In genomic region chr1:54810144-54810942, GRCh38 we compare ENCODE assay signal across 9 cellular contexts. TPM values are rescaled to one million over a fixed set of nuclear protein-coding genes. Genes with fewer than 3 reads are reported as not detected.
DNase-seq lines count a peak whose midpoint lies in the region; ATAC-seq, FAIRE-seq and TF ChIP-seq lines count a peak whose summit lies in the region.
"Had no signal": no experiment of that assay in that cellular context is flagged by ENCODE, and none has a peak within 500 bp of the region (broad histone marks: within the 10 kb centered on the region; RNA-seq: fewer than 3 reads in every experiment).

No MANE protein-coding gene starts in this region.

- peak; percentile 44 to 71 for DNase-seq in A549 (ENCODE audit: low read depth in 1 of 2, low spot score in 1 of 2)
- DNase-seq in NCI-H526 treated with DMSO at 0.1 percent for 48 hours (lab: John Stamatoyannopoulos, UW), result peak; percentile 8
- peak; percentile 82 for DNase-seq in activated CD8-positive, alpha-beta T cell treated with anti-CD3 and anti-CD28 coated beads, Interleukin-2, amount 10 ng/mL, durations not matched to agents 7 days and 5 days
- DNase-seq in effector memory CD8-positive, alpha-beta T cell, result peak; percentile 61 to 75 (median 69)
- peak; percentile 73 for DNase-seq in mucosa of gallbladder (ENCODE audit: low spot score)
- DNase-seq in stimulated activated naive B cell treated with anti-CD40 and anti-IgM and Interleukin-4, amounts not matched to agents 10 μg/mL and 1 μg/mL and 100 μg/mL, for 72 hours, result peak; percentile 47

- peaks cover 2% of the 10 kb centered on the region for H3K27me3 Mint-ChIP-seq in activated CD8-positive, alpha-beta T cell treated with anti-CD3 and anti-CD28 coated beads, Interleukin-2, amount 10 ng/mL, durations not matched to agents 7 days and 5 days (ENCODE audit: low read depth)
- no peaks in the 10 kb centered on the region for H3K27me3 Mint-ChIP-seq in effector memory CD8-positive, alpha-beta T cell
- H3K27me3 Mint-ChIP-seq in stimulated activated naive B cell treated with anti-CD40 and anti-IgM and Interleukin-4, amounts not matched to agents 10 μg/mL and 1 μg/mL and 100 μg/mL, for 72 hours, result peaks cover 0 to 8% of the 10 kb centered on the region in 2 donors

- TF ChIP-seq POLR2A in A549 (IDR thresholded peaks at IDR 0.05; ENCODE audit: low read length), result no peak

- 44% methylated on average over 8 of the region's 13 CpGs for whole genome bisulfite sequencing in A549 (ENCODE audit: missing lambda C conversion rate)

- H3K4me1 Mint-ChIP-seq in activated CD8-positive, alpha-beta T cell treated with anti-CD3 and anti-CD28 coated beads, Interleukin-2, amount 10 ng/mL, durations not matched to agents 7 days and 5 days (ENCODE audit: low read depth), result peaks cover 66% of the 10 kb centered on the region
- peaks cover 42 to 54% of the 10 kb centered on the region in 2 donors for H3K4me1 Mint-ChIP-seq in effector memory CD8-positive, alpha-beta T cell (ENCODE audit: low read depth in 2 of 2)
- H3K4me1 Mint-ChIP-seq in stimulated activated naive B cell treated with anti-CD40 and anti-IgM and Interleukin-4, amounts not matched to agents 10 μg/mL and 1 μg/mL and 100 μg/mL, for 72 hours, result no peaks in the 10 kb centered on the region

- H3K27ac ChIP-seq in A549, result peak overlapping the region in 1 of 2 experiments; percentile 42; a peak in 1 of 6 replicates

- peak; percentile 73 for TF ChIP-seq CTCF in A549 (IDR thresholded peaks at IDR 0.05)

- POLR2A ChIA-PET in A549 (lab: Yijun Ruan, JAX), result no interaction called here
- POLR2A ChIA-PET in activated CD8-positive, alpha-beta T cell treated with anti-CD3 and anti-CD28 coated beads, Interleukin-2, amount 10 ng/mL, durations not matched to agents 7 days and 5 days (lab: Charles Lee), result no interaction called here

- peak; percentile 89 to 93 for TF ChIP-seq RAD21 in A549 (conservative IDR thresholded peaks at IDR 0.05 in 1 of 2, IDR thresholded peaks at IDR 0.05 in 1 of 2)

- no peaks in the 10 kb centered on the region for H3K36me3 Mint-ChIP-seq in activated CD8-positive, alpha-beta T cell treated with anti-CD3 and anti-CD28 coated beads, Interleukin-2, amount 10 ng/mL, durations not matched to agents 7 days and 5 days (ENCODE audit: low read depth)
- no peaks in the 10 kb centered on the region for H3K36me3 Mint-ChIP-seq in effector memory CD8-positive, alpha-beta T cell (ENCODE audit: insufficient read depth)
- H3K36me3 Mint-ChIP-seq in stimulated activated naive B cell treated with anti-CD40 and anti-IgM and Interleukin-4, amounts not matched to agents 10 μg/mL and 1 μg/mL and 100 μg/mL, for 72 hours, result no peaks in the 10 kb centered on the region

- H3K9me3 Mint-ChIP-seq in activated CD8-positive, alpha-beta T cell treated with anti-CD3 and anti-CD28 coated beads, Interleukin-2, amount 10 ng/mL, durations not matched to agents 7 days and 5 days (ENCODE audit: insufficient read depth), result no peaks in the 10 kb centered on the region
- H3K9me3 Mint-ChIP-seq in effector memory CD8-positive, alpha-beta T cell, result no peaks in the 10 kb centered on the region
- no peaks in the 10 kb centered on the region for H3K9me3 Mint-ChIP-seq in stimulated activated naive B cell treated with anti-CD40 and anti-IgM and Interleukin-4, amounts not matched to agents 10 μg/mL and 1 μg/mL and 100 μg/mL, for 72 hours

- no peak for FAIRE-seq in A549 (lab: Jason Lieb, UNC)

- TF ChIP-seq EP300 in A549 (IDR thresholded peaks at IDR 0.05), result no peak

- H3K27ac Mint-ChIP-seq in activated CD8-positive, alpha-beta T cell treated with anti-CD3 and anti-CD28 coated beads, Interleukin-2, amount 10 ng/mL, durations not matched to agents 7 days and 5 days, result peak overlapping the region; percentile 34
- H3K27ac Mint-ChIP-seq in effector memory CD8-positive, alpha-beta T cell, result peak overlapping the region; percentile 13 to 60
- no peak overlapping the region for H3K27ac Mint-ChIP-seq in stimulated activated naive B cell treated with anti-CD40 and anti-IgM and Interleukin-4, amounts not matched to agents 10 μg/mL and 1 μg/mL and 100 μg/mL, for 72 hours

- ATAC-seq in A549 (peak; percentile 88 to 97), GM18502 (IDR thresholded peaks at IDR 0.05; ENCODE audit: poor library complexity, unreplicated experiment) (peak; percentile 68), HG03432 (IDR thresholded peaks at IDR 0.05; ENCODE audit: unreplicated experiment) (peak; percentile 65)
- ATAC-seq in activated CD8-positive, alpha-beta T cell treated with anti-CD3 and anti-CD28 coated beads, Interleukin-2, amount 10 ng/mL, durations not matched to agents 7 days and 5 days, result peak; percentile 78
- peak; percentile 41 for ATAC-seq in effector memory CD8-positive, alpha-beta T cell (replicated peaks)
- ATAC-seq in stimulated activated naive B cell treated with anti-CD40 and anti-IgM and Interleukin-4, amounts not matched to agents 10 μg/mL and 1 μg/mL and 100 μg/mL, for 72 hours (replicated peaks), result peak; percentile 91 to 93

- CTCF ChIA-PET in A549 (lab: Yijun Ruan, JAX), result interaction anchor here (0.6 to 1.8 kb wide), 20 partner anchors 9 to 1613 kb away, joined by 3 to 8 read pairs (median 3); no protein-coding TSS in a partner anchor
- CTCF ChIA-PET in activated CD8-positive, alpha-beta T cell treated with anti-CD3 and anti-CD28 coated beads, Interleukin-2, amount 10 ng/mL, durations not matched to agents 7 days and 5 days (lab: Charles Lee), result interaction anchor here (0.6 to 4.0 kb wide), 13 partner anchors 9 to 749 kb away, joined by 3 to 34 read pairs (median 4); partner anchors contain the start of gene TTC22

- H3K4me3 Mint-ChIP-seq in activated CD8-positive, alpha-beta T cell treated with anti-CD3 and anti-CD28 coated beads, Interleukin-2, amount 10 ng/mL, durations not matched to agents 7 days and 5 days, result no peak overlapping the region
- peak overlapping the region in 1 of 2 donors; percentile 40 for H3K4me3 Mint-ChIP-seq in effector memory CD8-positive, alpha-beta T cell
- H3K4me3 Mint-ChIP-seq in stimulated activated naive B cell treated with anti-CD40 and anti-IgM and Interleukin-4, amounts not matched to agents 10 μg/mL and 1 μg/mL and 100 μg/mL, for 72 hours, result no peak overlapping the region

- H3K4me1 ChIP-seq in A549, result peaks cover 15% of the 10 kb centered on the region

- no peak overlapping the region for H3K4me3 ChIP-seq in A549

- H3K9me3 ChIP-seq in A549, result no peaks in the 10 kb centered on the region

- no peak overlapping the region for H3K4me2 ChIP-seq in A549

TF ChIP-seq in A549, 52 proteins besides CTCF, POLR2A, EP300 and RAD21:
- TF ChIP-seq NPAS2 (CRISPR knock-in tag; IDR thresholded peaks at IDR 0.05; ENCODE audit: borderline replicate concordance) (no peak), SMC3 (IDR thresholded peaks at IDR 0.05) (peak; percentile 82)

RNA-seq across cellular contexts. Expression of gene TTC22, which starts 9.2 kb away (rescaled TPM):
- polyA plus RNA-seq in A549 (2011; rRNA removed) (not detected in 2 replicates), A549 (2017; fragmentation: RNase III; extraction: RNeasy Plus Mini Kit Qiagen cat#74134 plus additional on column Dnase treatment) (not detected in 3 replicates)
- not detected in 2 replicates for polyA plus RNA-seq in A549 (2012; cell fraction: cytosol; rRNA removed)
- polyA plus RNA-seq in A549 (2012; cell fraction: nucleus; rRNA removed), result not detected in 2 replicates
- polyA minus RNA-seq in A549 (2011; rRNA and poly(A)+ RNA removed), result not detected in 2 replicates
- total RNA-seq in activated CD8-positive, alpha-beta T cell treated with anti-CD3 and anti-CD28 coated beads, Interleukin-2, amount 10 ng/mL, durations not matched to agents 7 days and 5 days, result 1 to 10 TPM; 5.0 to 6.5 TPM
- 24.9 TPM for total RNA-seq in mucosa of gallbladder
- total RNA-seq: skeletal muscle tissue had no signal

RNA-seq across cellular contexts. Expression of gene PARS2, which starts 46.0 kb away (rescaled TPM):
- polyA plus RNA-seq in A549 (2011; rRNA removed) (2.3 and 3.7 TPM in 2 replicates), A549 (2017; fragmentation: RNase III; extraction: RNeasy Plus Mini Kit Qiagen cat#74134 plus additional on column Dnase treatment) (2.8 to 2.9 TPM (median 2.9 TPM) in 3 replicates)
- polyA plus RNA-seq in A549 (2012; cell fraction: cytosol; rRNA removed), result 1.2 and 1.6 TPM in 2 replicates
- 1.2 and 1.5 TPM in 2 replicates for polyA plus RNA-seq in A549 (2012; cell fraction: nucleus; rRNA removed)
- 6.2 and 7.4 TPM in 2 replicates for polyA minus RNA-seq in A549 (2011; rRNA and poly(A)+ RNA removed)
- total RNA-seq in activated CD8-positive, alpha-beta T cell treated with anti-CD3 and anti-CD28 coated beads, Interleukin-2, amount 10 ng/mL, durations not matched to agents 7 days and 5 days, result 1 to 10 TPM; 4.2 TPM
- total RNA-seq in mucosa of gallbladder, result 6.3 TPM

Comparison
In these comparisons a context has a peak if more than half of its experiments do, and no peak if none do; other contexts are left out.
1. ATAC-seq: peak in every context shown above with its lines; median percentile 92 in A549; 92 in stimulated activated naive B cell treated with anti-CD40 and anti-IgM and Interleukin-4, amounts not matched to agents 10 μg/mL and 1 μg/mL and 100 μg/mL, for 72 hours; 78 in activated CD8-positive, alpha-beta T cell treated with anti-CD3 and anti-CD28 coated beads, Interleukin-2, amount 10 ng/mL, durations not matched to agents 7 days and 5 days; 68 in GM18502; 65 in HG03432; 41 in effector memory CD8-positive, alpha-beta T cell.
2. DNase-seq: peak in every context shown above with its lines; median percentile 82 in activated CD8-positive, alpha-beta T cell treated with anti-CD3 and anti-CD28 coated beads, Interleukin-2, amount 10 ng/mL, durations not matched to agents 7 days and 5 days; 73 in mucosa of gallbladder; 69 in effector memory CD8-positive, alpha-beta T cell; 58 in A549; 47 in stimulated activated naive B cell treated with anti-CD40 and anti-IgM and Interleukin-4, amounts not matched to agents 10 μg/mL and 1 μg/mL and 100 μg/mL, for 72 hours; 8 in NCI-H526 treated with DMSO at 0.1 percent for 48 hours.